In genomic region chr3:24220859-24221657, GRCh38 we compare ENCODE assay signal across 12 cellular contexts.
DNase-seq lines count a peak whose midpoint lies in the region; ATAC-seq lines count a peak whose summit lies in the region.
"Had no signal": no experiment of that assay in that cellular context is flagged by ENCODE, and none has a peak within 500 bp of the region (broad histone marks: within the 10 kb centered on the region; RNA-seq: fewer than 3 reads in every experiment).

No MANE protein-coding gene starts in this region.

- H3K4me1 ChIP-seq in mesodermal cell (ENCODE audit: control insufficient read depth, insufficient read depth, low read length, poor library complexity, severe bottlenecking) = peaks cover 49% of the 10 kb centered on the region

- no peak for DNase-seq in stimulated activated naive CD8-positive, alpha-beta T cell treated with anti-CD3 and anti-CD28 coated beads, Interleukin-15, amount 100 ng/mL, for 72 hours
- no peak for DNase-seq in stimulated activated naive CD8-positive, alpha-beta T cell treated with anti-CD3 and anti-CD28 coated beads, Interleukin-15, Interleukin-2, amounts not matched to agents 100 U/mL and 50 U/mL, for 24 hours
- DNase-seq in dedifferentiated amniotic fluid mesenchymal stem cell (ENCODE audit: extremely low spot score) (peak; percentile 95), HT-29 (ENCODE audit: low spot score) (no peak), NK-92 (lab: John Stamatoyannopoulos, UW; ENCODE audit: unreplicated experiment) (no peak), NCI-H748 (lab: John Stamatoyannopoulos, UW; ENCODE audit: unreplicated experiment) (no peak), COLO829 (ENCODE audit: low spot score) (no peak)
- DNase-seq: NCI-H2171 treated with DMSO at 0.1 percent for 48 hours had no signal

- peak; percentile 46 for ATAC-seq in stimulated activated naive CD8-positive, alpha-beta T cell treated with anti-CD3 and anti-CD28 coated beads, Interleukin-15, amount 100 ng/mL, for 72 hours
- no peak for ATAC-seq in stimulated activated naive CD8-positive, alpha-beta T cell treated with anti-CD3 and anti-CD28 coated beads, Interleukin-15, Interleukin-2, amounts not matched to agents 100 U/mL and 50 U/mL, for 24 hours

- H3K4me3 ChIP-seq in mesodermal cell (ENCODE audit: extremely low read depth, insufficient read depth, low read length, poor library complexity, severe bottlenecking) = no peak overlapping the region
- H3K4me3 ChIP-seq: BLaER1, tibial nerve had no signal

- no peaks in the 10 kb centered on the region for H3K9me3 Mint-ChIP-seq in stimulated activated naive CD8-positive, alpha-beta T cell treated with anti-CD3 and anti-CD28 coated beads, Interleukin-15, amount 100 ng/mL, for 72 hours
- H3K9me3 Mint-ChIP-seq: memory B cell had no signal

- no peaks in the 10 kb centered on the region for H3K36me3 ChIP-seq in mesodermal cell (ENCODE audit: control insufficient read depth, insufficient read depth, low read length)
- H3K36me3 ChIP-seq: BLaER1, tibial nerve had no signal

- peaks cover 6% of the 10 kb centered on the region for H3K4me1 Mint-ChIP-seq in stimulated activated naive CD8-positive, alpha-beta T cell treated with anti-CD3 and anti-CD28 coated beads, Interleukin-15, amount 100 ng/mL, for 72 hours

- H3K27ac Mint-ChIP-seq in stimulated activated naive CD8-positive, alpha-beta T cell treated with anti-CD3 and anti-CD28 coated beads, Interleukin-15, amount 100 ng/mL, for 72 hours = no peak overlapping the region
- H3K27ac Mint-ChIP-seq: memory B cell had no signal

- no peak overlapping the region for H3K4me3 Mint-ChIP-seq in stimulated activated naive CD8-positive, alpha-beta T cell treated with anti-CD3 and anti-CD28 coated beads, Interleukin-15, amount 100 ng/mL, for 72 hours
- H3K4me3 Mint-ChIP-seq: memory B cell had no signal

- no peaks in the 10 kb centered on the region for H3K9me3 ChIP-seq in mesodermal cell (ENCODE audit: control insufficient read depth, low read length)
- H3K9me3 ChIP-seq: tibial nerve had no signal

- peaks cover 25% of the 10 kb centered on the region for H3K27me3 Mint-ChIP-seq in stimulated activated naive CD8-positive, alpha-beta T cell treated with anti-CD3 and anti-CD28 coated beads, Interleukin-15, amount 100 ng/mL, for 72 hours

- 50 to 60% methylated on average over 1 to 2 of the region's 4 CpGs for WGBS in mesodermal cell (ENCODE audit: insufficient coverage in 2 of 2), 2 experiments

- peak overlapping the region; percentile 94 for H3K27ac ChIP-seq in mesodermal cell (ENCODE audit: low read depth, low read length, severe bottlenecking)
- H3K27ac ChIP-seq: tibial nerve had no signal
